In genomic region chr11:70711911-70712185, GRCh38 we compare ENCODE assay signal across 14 cellular contexts.
DNase-seq lines count a peak whose midpoint lies in the region; ATAC-seq and TF ChIP-seq lines count a peak whose summit lies in the region.
"Had no signal": no experiment of that assay in that cellular context is flagged by ENCODE, and none has a peak within 500 bp of the region (broad histone marks: within the 10 kb centered on the region; RNA-seq: fewer than 3 reads in every experiment).

No MANE protein-coding gene starts in this region.

- no peak overlapping the region for H3K4me2 ChIP-seq in mesendoderm (ENCODE audit: low read length)

- H4K8ac ChIP-seq in mesendoderm (ENCODE audit: low read depth, low read length): no peak overlapping the region

- no CpG with 5 or more reads among the region's 11 CpGs for WGBS in mesendoderm (ENCODE audit: extremely low coverage, insufficient coverage, low lambda C conversion rate)

- H2BK15ac ChIP-seq in mesendoderm (replicated peaks; ENCODE audit: low read depth): no peak overlapping the region

- no peak overlapping the region for H3K4me3 ChIP-seq in mesendoderm (ENCODE audit: low read length)
- H3K4me3 ChIP-seq in breast epithelium: no peak overlapping the region

- peak overlapping the region; percentile 44 for H3K56ac ChIP-seq in mesendoderm (ENCODE audit: low read length)

- no peak for ATAC-seq in naive thymus-derived CD8-positive, alpha-beta T cell
- ATAC-seq: HepG2 had no signal

- no peak overlapping the region for H2AK5ac ChIP-seq in mesendoderm (ENCODE audit: low read length)

- POLR2A ChIA-PET in naive thymus-derived CD8-positive, alpha-beta T cell (lab: Charles Lee): no interaction called here

- no peak overlapping the region for H3K4me3 Mint-ChIP-seq in naive thymus-derived CD8-positive, alpha-beta T cell
- H3K4me3 Mint-ChIP-seq: CD4-positive, alpha-beta memory T cell had no signal

- H3K4me1 Mint-ChIP-seq in naive thymus-derived CD8-positive, alpha-beta T cell: no peaks in the 10 kb centered on the region
- H3K4me1 Mint-ChIP-seq: CD14-positive monocyte; CD4-positive, alpha-beta memory T cell had no signal

- H3K18ac ChIP-seq in mesendoderm (ENCODE audit: low read length): no peak overlapping the region

- H3K27me3 Mint-ChIP-seq in naive thymus-derived CD8-positive, alpha-beta T cell: peaks cover 5 to 32% (median 11%) of the 10 kb centered on the region in 5 donors

- H3K27me3 ChIP-seq in mesendoderm (ENCODE audit: insufficient read depth, low read length, poor library complexity) (no peaks in the 10 kb centered on the region), breast epithelium (peaks cover 0 to 17% of the 10 kb centered on the region in 2 donors)

- TF ChIP-seq CTCF in VCaP (conservative IDR thresholded peaks at IDR 0.05): no peak
- no peak for TF ChIP-seq CTCF in breast epithelium (IDR thresholded peaks at IDR 0.05)

- no peaks in the 10 kb centered on the region for H3K36me3 ChIP-seq in mesendoderm (ENCODE audit: control insufficient read depth, insufficient read depth, low read length)
- H3K36me3 ChIP-seq in breast epithelium: no peaks in the 10 kb centered on the region

- no peak overlapping the region for H3K9ac ChIP-seq in mesendoderm (ENCODE audit: low read length)

- H3K27ac ChIP-seq in VCaP (peak overlapping the region; percentile 18; the same call in 1 of the 2 replicates), mesendoderm (ENCODE audit: low read depth, low read length) (no peak overlapping the region), breast epithelium (no peak overlapping the region)

- H4K5ac ChIP-seq in mesendoderm (ENCODE audit: low read length): no peak overlapping the region

- no peak for TF ChIP-seq POLR2A in breast epithelium (IDR thresholded peaks at IDR 0.05)

- peak overlapping the region; percentile 53 for H3K23ac ChIP-seq in mesendoderm (ENCODE audit: low read length)

- intact Hi-C loops in posterior vena cava (cut with DNase I): no loop called here
- intact Hi-C loops in breast epithelium (cut with DNase I; ENCODE audit: low total_unique reads): no loop called here

- no peaks in the 10 kb centered on the region for H3K9me3 Mint-ChIP-seq in naive thymus-derived CD8-positive, alpha-beta T cell
- H3K9me3 Mint-ChIP-seq: CD14-positive monocyte; CD4-positive, alpha-beta memory T cell had no signal

- H2BK5ac ChIP-seq in mesendoderm (ENCODE audit: low read length): no peak overlapping the region

- no peak for DNase-seq in mesendoderm
- peak; percentile 66 for DNase-seq in posterior vena cava (ENCODE audit: low spot score)
- no peak for DNase-seq in breast epithelium (ENCODE audit: low spot score in 2 of 2)
- DNase-seq in naive thymus-derived CD8-positive, alpha-beta T cell: no peak
- DNase-seq in activated gamma-delta T cell treated with Interleukin-2 at 50 U/mL for 16 hours: no peak
- DNase-seq: ACHN; CD4-positive, alpha-beta memory T cell; DMS79 treated with DMSO at 0.1 percent for 48 hours; GF-D8; GOT3 had no signal

- H3K4ac ChIP-seq in mesendoderm (ENCODE audit: low read depth, low read length): no peak overlapping the region

- H3K27ac Mint-ChIP-seq in naive thymus-derived CD8-positive, alpha-beta T cell: no peak overlapping the region
- H3K27ac Mint-ChIP-seq: CD14-positive monocyte; CD4-positive, alpha-beta memory T cell; IgD-negative memory B cell had no signal

- H3K9me3 ChIP-seq in breast epithelium: no peaks in the 10 kb centered on the region

- no peaks in the 10 kb centered on the region for H3K79me2 ChIP-seq in mesendoderm (ENCODE audit: control insufficient read depth, insufficient read depth, low read length)

- no peaks in the 10 kb centered on the region for H3K79me1 ChIP-seq in mesendoderm (ENCODE audit: low read length)

- no peak overlapping the region for H2BK120ac ChIP-seq in mesendoderm (ENCODE audit: low read depth, low read length)

- H3K4me1 ChIP-seq in mesendoderm (ENCODE audit: control insufficient read depth, low read depth, low read length) (peaks cover 7% of the 10 kb centered on the region), breast epithelium (no peaks in the 10 kb centered on the region)

- H3K36me3 Mint-ChIP-seq in naive thymus-derived CD8-positive, alpha-beta T cell: no peaks in the 10 kb centered on the region
- H3K36me3 Mint-ChIP-seq: CD14-positive monocyte; CD4-positive, alpha-beta memory T cell had no signal
